Comparison of ENCODE assay signal across 25 cellular contexts in the genomic region with DNA sequence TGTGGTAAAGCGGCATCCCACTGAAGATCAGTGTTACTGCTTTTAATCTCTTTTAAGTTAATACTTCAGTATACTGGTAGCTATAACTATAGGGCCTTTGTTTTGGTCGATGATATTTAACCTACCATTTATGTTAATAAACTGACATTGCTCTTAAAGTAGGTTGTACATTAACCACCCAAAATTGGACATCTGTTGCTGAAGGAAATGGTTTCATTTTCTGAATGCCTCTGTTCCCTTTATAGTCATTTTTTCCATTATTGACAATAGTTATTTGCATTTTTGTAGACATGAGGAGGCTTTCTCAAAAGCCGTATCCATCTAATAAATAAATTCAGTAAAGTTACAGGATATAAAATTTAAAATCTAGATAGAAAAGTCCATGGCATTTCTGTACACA.
DNase-seq lines count a peak whose midpoint lies in the region; ATAC-seq and FAIRE-seq lines count a peak whose summit lies in the region.
"Had no signal": no experiment of that assay in that cellular context is flagged by ENCODE, and none has a peak within 500 bp of the region (broad histone marks: within the 10 kb centered on the region; RNA-seq: fewer than 3 reads in every experiment).

No MANE protein-coding gene starts in this region.

- peak; percentile 51 for ATAC-seq in GM19372 (IDR thresholded peaks at IDR 0.05; ENCODE audit: low read depth, unreplicated experiment)
- peak; percentile 52 for ATAC-seq in HG02981 (IDR thresholded peaks at IDR 0.05; ENCODE audit: unreplicated experiment)
- ATAC-seq in GM19328 (IDR thresholded peaks at IDR 0.05; ENCODE audit: unreplicated experiment): no peak
- ATAC-seq: A549; activated CD8-positive, alpha-beta memory T cell treated with anti-CD3 and anti-CD28 coated beads, Interleukin-2, amount 10 ng/mL, durations not matched to agents 7 days and 5 days; HCT116; heart right ventricle; left colon; T-helper 17 cell had no signal

- DNase-seq in GM18507 (ENCODE audit: extremely low spot score, insufficient read length, low read depth) (peak; percentile 33), NAMALWA (ENCODE audit: low spot score) (peak; percentile 39), HuH-7.5 (ENCODE audit: low spot score) (no peak), DMS53 (lab: John Stamatoyannopoulos, UW) (no peak), putamen (ENCODE audit: low spot score) (no peak)
- DNase-seq: activated CD4-positive, alpha-beta T cell treated with anti-CD3 and anti-CD28 coated beads for 48 hours; activated CD8-positive, alpha-beta memory T cell treated with anti-CD3 and anti-CD28 coated beads, Interleukin-2, amount 10 ng/mL, durations not matched to agents 7 days and 5 days; activated naive CD4-positive, alpha-beta T cell treated with anti-CD3 and anti-CD28 coated beads, Interleukin-2, amount 10 ng/mL, durations not matched to agents 7 days and 5 days; anterior cingulate cortex; caudate nucleus; DMS79 treated with DMSO at 0.1 percent for 48 hours; heart right ventricle; left colon; mesenchymal stem cell; NCI-H1048; NCI-H2029; NCI-H446; Peyer's patch; stimulated activated CD4-positive, alpha-beta T cell treated with anti-CD3 and anti-CD28 coated beads, Interleukin-1b, Interleukin-23, amount 100 ng/mL, for 48 hours; T-helper 17 cell had no signal

- FAIRE-seq in GM18507 (lab: Jason Lieb, UNC): peak; percentile 86
- FAIRE-seq: A549 had no signal

Comparison
In these comparisons a context has a peak if more than half of its experiments do, and no peak if none do; other contexts are left out.
1. DNase-seq: peak in GM18507 (single experiment) and NAMALWA (single experiment); none in HuH-7.5 (single experiment), DMS53 (single experiment) and putamen (single experiment).